17 cellular contexts compared by ENCODE assay signal in genomic region chr2:111057721-111058120, GRCh38.
A peak's percentile ranks its signal among the peaks of the same experiment; 100 is the strongest.
DNase-seq lines count a peak whose midpoint lies in the region; ATAC-seq, FAIRE-seq and TF ChIP-seq lines count a peak whose summit lies in the region.
"Had no signal": no experiment of that assay in that cellular context is flagged by ENCODE, and none has a peak within 500 bp of the region (broad histone marks: within the 10 kb centered on the region; RNA-seq: fewer than 3 reads in every experiment).

No MANE protein-coding gene starts in this region.

- peaks cover 42% of the 10 kb centered on the region for H3K27me3 Mint-ChIP-seq in T-helper 17 cell
- H3K27me3 Mint-ChIP-seq in naive B cell, result peaks cover 0 to 8% (median 0%) of the 10 kb centered on the region in 3 donors

- peak; percentile 69 for FAIRE-seq in GM18507 (lab: Jason Lieb, UNC)
- FAIRE-seq: G401.6, HTR-8/SVneo had no signal

- H3K4me3 ChIP-seq in testis, result no peak overlapping the region

- 74 to 84% methylated on average over 7 to 9 of the region's 9 CpGs for WGBS in testis, 2 donors

- H3K27me3 ChIP-seq in testis, result no peaks in the 10 kb centered on the region

- no peak overlapping the region for H3K27ac ChIP-seq in testis
- H3K27ac ChIP-seq: 22Rv1 had no signal

- H3K36me3 ChIP-seq in testis (ENCODE audit: low read depth, missing control alignments), result no peaks in the 10 kb centered on the region

- no peak overlapping the region for H3K27ac Mint-ChIP-seq in T-helper 17 cell
- peak overlapping the region; percentile 50 to 98 (median 88) for H3K27ac Mint-ChIP-seq in naive B cell
- H3K27ac Mint-ChIP-seq: CD14-positive monocyte had no signal

- TF ChIP-seq POLR2A in testis (IDR thresholded peaks at IDR 0.05), result no peak

- peaks cover 5 to 12% (median 9%) of the 10 kb centered on the region in 7 donors for H3K9me3 Mint-ChIP-seq in naive B cell

- intact Hi-C loops in testis (cut with DNase I; ENCODE audit: low total_unique reads), result no loop called here

- no peak for TF ChIP-seq CTCF in testis (IDR thresholded peaks at IDR 0.05)

- ATAC-seq in T-helper 17 cell, result peak; percentile 30
- ATAC-seq in naive B cell (ENCODE audit: low read depth in 2 of 2), result peak; percentile 79 to 80
- ATAC-seq: HCT116 had no signal

- DNase-seq in DMS 273 (lab: John Stamatoyannopoulos, UW; ENCODE audit: unreplicated experiment) (peak; percentile 7), DMS 273 treated with DMSO at 0.1 percent for 48 hours (lab: John Stamatoyannopoulos, UW) (no peak), GM18507 (ENCODE audit: extremely low spot score, insufficient read length, low read depth) (no peak), T-helper 17 cell (no peak), naive B cell (peak; percentile 60), testis (no peak), SW 1271 (lab: John Stamatoyannopoulos, UW) (no peak), ureter (ENCODE audit: low spot score) (no peak)
- DNase-seq: COR-L47, NCI-H1436 treated with DMSO at 0.1 percent for 48 hours, NCI-H748 treated with DMSO at 0.1 percent for 48 hours, SIG-M5 had no signal

- H3K4me1 Mint-ChIP-seq in T-helper 17 cell, result peaks cover 2% of the 10 kb centered on the region
- H3K4me1 Mint-ChIP-seq in naive B cell, result peaks cover 45 to 77% (median 72%) of the 10 kb centered on the region in 3 donors

- H3K36me3 Mint-ChIP-seq in T-helper 17 cell (ENCODE audit: low read depth) (peaks cover 4% of the 10 kb centered on the region), naive B cell (peaks cover 0 to 21% of the 10 kb centered on the region in 2 donors)

- H3K4me1 ChIP-seq in testis, result no peaks in the 10 kb centered on the region

- no peak overlapping the region for H3K4me3 Mint-ChIP-seq in T-helper 17 cell
- peak overlapping the region; percentile 13 to 88 (median 58) for H3K4me3 Mint-ChIP-seq in naive B cell
- H3K4me3 Mint-ChIP-seq: CD14-positive monocyte had no signal

- no peaks in the 10 kb centered on the region for H3K9me3 ChIP-seq in T-helper 17 cell (ENCODE audit: control insufficient read depth, low read length, poor library complexity, severe bottlenecking)
- H3K9me3 ChIP-seq in testis, result no peaks in the 10 kb centered on the region

Comparison
In these comparisons a context has a peak if more than half of its experiments do, and no peak if none do; other contexts are left out.
1. DNase-seq: peak in DMS 273 (single experiment) and naive B cell (single experiment); none in DMS 273 treated with DMSO at 0.1 percent for 48 hours (single experiment), GM18507 (single experiment), T-helper 17 cell (0 of 3), testis (single experiment), SW 1271 (0 of 2) and ureter (single experiment).